ENCODE assay signal across 32 cellular contexts in the genomic region with DNA sequence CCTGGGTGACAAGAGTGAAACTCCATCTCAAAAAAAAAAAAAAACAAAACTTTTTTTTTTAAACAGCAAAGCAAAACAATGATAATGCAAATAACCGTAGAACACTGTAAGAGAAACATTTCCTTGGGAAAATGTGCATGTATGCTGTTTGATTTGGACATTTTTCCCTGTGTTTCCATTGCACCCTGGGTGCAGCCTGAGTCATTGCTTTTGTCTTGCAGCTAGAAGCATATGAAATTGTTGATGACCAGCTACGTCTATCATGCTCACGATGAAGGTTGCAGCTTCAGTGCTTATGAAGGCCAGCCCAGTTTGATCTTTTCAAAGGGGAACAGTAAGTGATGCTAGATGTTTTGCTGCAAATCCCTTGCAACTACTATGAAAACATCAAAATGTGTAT. TPM values are rescaled to one million over a fixed set of nuclear protein-coding genes. Genes with fewer than 3 reads are reported as not detected.
"Had no signal": no experiment of that assay in that cellular context is flagged by ENCODE, and none has a peak within 500 bp of the region (broad histone marks: within the 10 kb centered on the region; RNA-seq: fewer than 3 reads in every experiment).

No MANE protein-coding gene starts in this region.

- H3K27me3 Mint-ChIP-seq: type B pancreatic cell had no signal

- H3K9me3 ChIP-seq: heart left ventricle, left lung, mucosa of descending colon, pancreas, prostate gland, right atrium auricular region, stomach, suprapubic skin, uterus had no signal

- DNase-seq: activated CD4-positive, alpha-beta T cell treated with anti-CD3 and anti-CD28 coated beads for 36 hours; activated CD4-positive, CD25-positive, alpha-beta regulatory T cell; activated CD8-positive, alpha-beta memory T cell treated with anti-CD3 and anti-CD28 coated beads, Interleukin-2, amount 10 ng/mL, durations not matched to agents 7 days and 5 days; activated CD8-positive, alpha-beta T cell treated with anti-CD3 and anti-CD28 coated beads, Interleukin-2, amount 10 ng/mL, durations not matched to agents 7 days and 5 days; activated naive CD4-positive, alpha-beta T cell; activated T-cell treated with anti-CD3 and anti-CD28 coated beads, Interleukin-2, amount 50 U/mL, for 72 hours; anterior cingulate cortex; cerebellar nuclear complex; foreskin keratinocyte; heart left ventricle; left lung; mesendoderm; mucosa of descending colon; pancreas; stimulated activated CD4-positive, alpha-beta T cell treated with anti-CD3 and anti-CD28 coated beads, Interleukin-15, amount 100 ng/mL, for 24 hours; stimulated activated CD4-positive, alpha-beta T cell treated with anti-CD3 and anti-CD28 coated beads, Interleukin-2, amount 100 ng/mL, for 24 hours; stimulated activated naive B cell treated with anti-CD40 and anti-IgM and Interleukin-4, amounts not matched to agents 10 μg/mL and 1 μg/mL and 100 μg/mL, for 72 hours; stomach; uterus had no signal

- H3K4me3 Mint-ChIP-seq: activated CD4-positive, alpha-beta T cell treated with anti-CD3 and anti-CD28 coated beads for 36 hours; activated CD8-positive, alpha-beta memory T cell treated with anti-CD3 and anti-CD28 coated beads, Interleukin-2, amount 10 ng/mL, durations not matched to agents 7 days and 5 days; activated CD8-positive, alpha-beta T cell treated with anti-CD3 and anti-CD28 coated beads, Interleukin-2, amount 10 ng/mL, durations not matched to agents 7 days and 5 days; activated T-cell treated with anti-CD3 and anti-CD28 coated beads, Interleukin-2, amount 50 U/mL, for 72 hours; natural killer cell treated with Interleukin-12 subunit alpha and Interleukin-12 subunit beta and Interleukin-15 and Interleukin-18, amount 100 ng/mL, for 72 hours; stimulated activated naive B cell treated with anti-CD40 and anti-IgM and Interleukin-4, amounts not matched to agents 10 μg/mL and 1 μg/mL and 100 μg/mL, for 72 hours; type B pancreatic cell had no signal

- H3K36me3 Mint-ChIP-seq: activated CD8-positive, alpha-beta memory T cell treated with anti-CD3 and anti-CD28 coated beads, Interleukin-2, amount 10 ng/mL, durations not matched to agents 7 days and 5 days; activated naive CD4-positive, alpha-beta T cell treated with anti-CD3 and anti-CD28 coated beads, Interleukin-2, amount 50 U/mL, for 72 hours; natural killer cell treated with Interleukin-12 subunit alpha and Interleukin-12 subunit beta and Interleukin-15 and Interleukin-18, amount 100 ng/mL, for 72 hours; stimulated activated naive B cell treated with anti-CD40 and anti-IgM and Interleukin-4, amounts not matched to agents 10 μg/mL and 1 μg/mL and 100 μg/mL, for 72 hours; type B pancreatic cell had no signal

- ATAC-seq: activated CD4-positive, alpha-beta T cell treated with anti-CD3 and anti-CD28 coated beads for 36 hours; activated CD8-positive, alpha-beta memory T cell treated with anti-CD3 and anti-CD28 coated beads, Interleukin-2, amount 10 ng/mL, durations not matched to agents 7 days and 5 days; activated CD8-positive, alpha-beta T cell treated with anti-CD3 and anti-CD28 coated beads, Interleukin-2, amount 10 ng/mL, durations not matched to agents 7 days and 5 days; activated naive CD4-positive, alpha-beta T cell treated with anti-CD3 and anti-CD28 coated beads, Interleukin-2, amount 50 U/mL, for 72 hours; activated T-cell treated with anti-CD3 and anti-CD28 coated beads, Interleukin-2, amount 50 U/mL, for 72 hours; foreskin keratinocyte; heart left ventricle; left lung; mucosa of descending colon; natural killer cell treated with Interleukin-12 subunit alpha and Interleukin-12 subunit beta and Interleukin-15 and Interleukin-18, amount 100 ng/mL, for 72 hours; pancreas; stimulated activated naive B cell treated with anti-CD40 and anti-IgM and Interleukin-4, amounts not matched to agents 10 μg/mL and 1 μg/mL and 100 μg/mL, for 72 hours had no signal

- H3K27me3 ChIP-seq: cardiac muscle cell, foreskin keratinocyte, heart left ventricle, left lung, pancreas, right atrium auricular region, stomach, suprapubic skin, uterus had no signal

- H3K9me3 Mint-ChIP-seq: activated naive CD4-positive, alpha-beta T cell treated with anti-CD3 and anti-CD28 coated beads, Interleukin-2, amount 50 U/mL, for 72 hours; activated T-cell treated with anti-CD3 and anti-CD28 coated beads, Interleukin-2, amount 50 U/mL, for 72 hours; natural killer cell treated with Interleukin-12 subunit alpha and Interleukin-12 subunit beta and Interleukin-15 and Interleukin-18, amount 100 ng/mL, for 72 hours; stimulated activated naive B cell treated with anti-CD40 and anti-IgM and Interleukin-4, amounts not matched to agents 10 μg/mL and 1 μg/mL and 100 μg/mL, for 72 hours; type B pancreatic cell had no signal

- H3K27ac ChIP-seq: cardiac muscle cell, foreskin keratinocyte, pancreas, prostate gland, suprapubic skin, uterus had no signal

- H3K27ac Mint-ChIP-seq: activated CD4-positive, alpha-beta T cell treated with anti-CD3 and anti-CD28 coated beads for 36 hours; activated CD8-positive, alpha-beta memory T cell treated with anti-CD3 and anti-CD28 coated beads, Interleukin-2, amount 10 ng/mL, durations not matched to agents 7 days and 5 days; activated CD8-positive, alpha-beta T cell treated with anti-CD3 and anti-CD28 coated beads, Interleukin-2, amount 10 ng/mL, durations not matched to agents 7 days and 5 days; activated naive CD4-positive, alpha-beta T cell treated with anti-CD3 and anti-CD28 coated beads, Interleukin-2, amount 50 U/mL, for 72 hours; activated T-cell treated with anti-CD3 and anti-CD28 coated beads, Interleukin-2, amount 50 U/mL, for 72 hours; natural killer cell treated with Interleukin-12 subunit alpha and Interleukin-12 subunit beta and Interleukin-15 and Interleukin-18, amount 100 ng/mL, for 72 hours; stimulated activated naive B cell treated with anti-CD40 and anti-IgM and Interleukin-4, amounts not matched to agents 10 μg/mL and 1 μg/mL and 100 μg/mL, for 72 hours; type B pancreatic cell had no signal

- H3K36me3 ChIP-seq: cardiac muscle cell, heart left ventricle, left lung, pancreas, prostate gland, right atrium auricular region, stomach, suprapubic skin, uterus had no signal

- H3K4me3 ChIP-seq: cardiac muscle cell, heart left ventricle, left lung, lung, mucosa of descending colon, pancreas, prostate gland, right atrium auricular region, smooth muscle cell, stomach, suprapubic skin, uterus had no signal

- H3K4me1 ChIP-seq: prostate gland, uterus had no signal

RNA-seq across cellular contexts. Expression of a gene that starts 41.5 kb away (rescaled TPM):
- total RNA-seq: activated CD4-positive, alpha-beta T cell treated with anti-CD3 and anti-CD28 coated beads for 36 hours; activated CD8-positive, alpha-beta memory T cell treated with anti-CD3 and anti-CD28 coated beads, Interleukin-2, amount 10 ng/mL, durations not matched to agents 7 days and 5 days; activated CD8-positive, alpha-beta T cell treated with anti-CD3 and anti-CD28 coated beads, Interleukin-2, amount 10 ng/mL, durations not matched to agents 7 days and 5 days; activated naive CD4-positive, alpha-beta T cell treated with anti-CD3 and anti-CD28 coated beads, Interleukin-2, amount 50 U/mL, for 72 hours; activated T-cell treated with anti-CD3 and anti-CD28 coated beads, Interleukin-2, amount 50 U/mL, for 72 hours; cardiac muscle cell; endothelial cell of umbilical vein; fibroblast of lung; foreskin keratinocyte; myocyte; natural killer cell treated with Interleukin-12 subunit alpha and Interleukin-12 subunit beta and Interleukin-15 and Interleukin-18, amount 100 ng/mL, for 72 hours; prostate gland; right atrium auricular region; smooth muscle cell; suprapubic skin; T-helper 1 cell treated with Interleukin-12 subunit alpha and Interleukin-12 subunit beta and Interleukin-4 antibody, amounts not matched to agents 30 ng/mL and 1 ng/mL, for 36 hours; uterus had no signal
- polyA plus RNA-seq: cardiac muscle cell, endothelial cell of umbilical vein, fibroblast of lung, foreskin keratinocyte, pancreas had no signal
